Comparison of ENCODE assay signal across 8 cellular contexts in genomic region chr12:6827982-6828670, GRCh38. TPM values are rescaled to one million over a fixed set of nuclear protein-coding genes. Genes with fewer than 3 reads are reported as not detected.
A peak's percentile ranks its signal among the peaks of the same experiment; 100 is the strongest.
DNase-seq lines count a peak whose midpoint lies in the region; ATAC-seq and TF ChIP-seq lines count a peak whose summit lies in the region.

Gene P3H3 (plus strand): TSS chr12:6828407. CDS start chr12:6828441, 34 bp downstream.

- DNase-seq in NCI-H2196 (lab: John Stamatoyannopoulos, UW; ENCODE audit: unreplicated experiment) (peak; percentile 41), NCI-H2196 treated with DMSO at 0.1 percent for 48 hours (lab: John Stamatoyannopoulos, UW; ENCODE audit: unreplicated experiment) (no peak), NCI-H2227 (lab: John Stamatoyannopoulos, UW; ENCODE audit: unreplicated experiment) (peak; percentile 41), ascending aorta (ENCODE audit: low spot score in 2 of 2) (no peak), right atrium auricular region (ENCODE audit: low spot score) (no peak), prostate gland (ENCODE audit: low spot score) (peak; percentile 33), AML-193 (lab: John Stamatoyannopoulos, UW) (no peak)

- H3K4me3 ChIP-seq in ascending aorta (peak within 1 kb of the TSS; percentile 74 to 94), right atrium auricular region (peak within 1 kb of the TSS; percentile 75 to 83), prostate gland (peak within 1 kb of the TSS; percentile 66 to 75)

- peaks cover 5 to 18% of the 10 kb centered on the region in 2 donors for H3K36me3 ChIP-seq in ascending aorta
- peaks cover under 1% of the 10 kb centered on the region for H3K36me3 ChIP-seq in right atrium auricular region
- no peaks in the 10 kb centered on the region for H3K36me3 ChIP-seq in prostate gland

- no peak for ATAC-seq in HG03025 (IDR thresholded peaks at IDR 0.05; ENCODE audit: low FRiP score, unreplicated experiment)

- TF ChIP-seq POLR2A in prostate gland (IDR thresholded peaks at IDR 0.05) = no peak

- under 1% methylated on average over 30 of the region's 42 CpGs for WGBS in prostate gland

- H3K4me1 ChIP-seq in ascending aorta (peaks cover 0 to 17% of the 10 kb centered on the region in 2 donors), right atrium auricular region (peaks cover 0 to 39% of the 10 kb centered on the region in 2 donors), prostate gland (replicated peaks) (no peaks in the 10 kb centered on the region)

- intact Hi-C loops in ascending aorta (cut with DNase I) (loop anchor here (2.0 to 5.0 kb wide), 3 partner anchors 23 to 221 kb away; partner anchors contain the start of genes CDCA3, CHD4 and ZNF384), prostate gland (cut with DNase I) (loop anchor here (5.0 kb wide), 3 partner anchors 61 to 211 kb away; partner anchors contain the start of genes MLF2 and PTMS)

- H3K27me3 ChIP-seq in ascending aorta = peaks cover 7% of the 10 kb centered on the region
- no peaks in the 10 kb centered on the region for H3K27me3 ChIP-seq in right atrium auricular region
- no peaks in the 10 kb centered on the region for H3K27me3 ChIP-seq in prostate gland (replicated peaks; ENCODE audit: insufficient read depth)

- TF ChIP-seq CTCF in ascending aorta (IDR thresholded peaks at IDR 0.05) (no peak), right atrium auricular region (IDR thresholded peaks at IDR 0.05) (no peak), prostate gland (IDR thresholded peaks at IDR 0.05) (peak in 2 of 4 experiments; percentile 7 to 20)

- H3K27ac ChIP-seq in ascending aorta = peak within 1 kb of the TSS; percentile 90
- H3K27ac ChIP-seq in right atrium auricular region = peak within 1 kb of the TSS; percentile 84 to 91
- H3K27ac ChIP-seq in prostate gland = peak within 1 kb of the TSS; percentile 85

- H3K9me3 ChIP-seq in ascending aorta (no peaks in the 10 kb centered on the region), right atrium auricular region (no peaks in the 10 kb centered on the region), prostate gland (no peaks in the 10 kb centered on the region)

RNA-seq across cellular contexts. Expression of gene P3H3, which starts in this region (rescaled TPM):
- 62.2 TPM for total RNA-seq in ascending aorta
- total RNA-seq in right atrium auricular region = 10 to 100 TPM in 1 of 2 donors, 1 to 10 TPM in 1; 7.0 to 11.0 TPM
- 10 to 100 TPM; 25.7 to 28.8 TPM for total RNA-seq in prostate gland

Comparison
In these comparisons a context has a peak if more than half of its experiments do, and no peak if none do; other contexts are left out.
1. DNase-seq: peak in NCI-H2196 (single experiment), NCI-H2227 (single experiment) and prostate gland (single experiment); none in NCI-H2196 treated with DMSO at 0.1 percent for 48 hours (single experiment), ascending aorta (0 of 2), right atrium auricular region (single experiment) and AML-193 (0 of 2).
2. Peak in every context shown above with its lines, with median percentiles within 50 percentile points of each other: H3K27ac ChIP-seq and H3K4me3 ChIP-seq.